Comparison of ENCODE assay signal across 10 cellular contexts in the genomic region with DNA sequence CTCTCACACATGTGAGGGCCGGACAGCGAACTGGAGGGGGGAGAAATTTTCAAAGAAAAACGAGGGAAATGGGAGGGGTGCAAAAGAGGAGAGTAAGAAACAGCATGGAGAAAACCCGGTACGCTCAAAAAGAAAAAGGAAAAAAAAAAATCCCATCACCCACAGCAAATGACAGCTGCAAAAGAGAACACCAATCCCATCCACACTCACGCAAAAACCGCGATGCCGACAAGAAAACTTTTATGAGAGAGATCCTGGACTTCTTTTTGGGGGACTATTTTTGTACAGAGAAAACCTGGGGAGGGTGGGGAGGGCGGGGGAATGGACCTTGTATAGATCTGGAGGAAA. TPM values are rescaled to one million over a fixed set of nuclear protein-coding genes. Genes with fewer than 3 reads are reported as not detected.
A peak's percentile ranks its signal among the peaks of the same experiment; 100 is the strongest.
DNase-seq lines count a peak whose midpoint lies in the region; ATAC-seq and TF ChIP-seq lines count a peak whose summit lies in the region.
"Had no signal": no experiment of that assay in that cellular context is flagged by ENCODE, and none has a peak within 500 bp of the region (broad histone marks: within the 10 kb centered on the region; RNA-seq: fewer than 3 reads in every experiment).

No MANE protein-coding gene starts in this region.

- no peak for ATAC-seq in esophagus mucosa
- ATAC-seq: gastroesophageal sphincter had no signal

- CTCF ChIA-PET in Caco-2 (lab: Charles Lee), result no interaction called here

- peaks cover 18% of the 10 kb centered on the region for H3K4me1 ChIP-seq in Caco-2
- H3K4me1 ChIP-seq in mesodermal cell (ENCODE audit: control insufficient read depth, insufficient read depth, low read length, poor library complexity, severe bottlenecking), result peaks cover 19% of the 10 kb centered on the region
- H3K4me1 ChIP-seq in tibial artery, result peaks cover 0 to 32% (median 21%) of the 10 kb centered on the region in 4 donors

- H3K36me3 ChIP-seq in Caco-2 (ENCODE audit: control insufficient read depth, insufficient read depth, low read length), result no peaks in the 10 kb centered on the region
- no peaks in the 10 kb centered on the region for H3K36me3 ChIP-seq in mesodermal cell (ENCODE audit: control insufficient read depth, insufficient read depth, low read length)
- no peaks in the 10 kb centered on the region for H3K36me3 ChIP-seq in tibial artery
- H3K36me3 ChIP-seq: gastroesophageal sphincter had no signal

- no TSS peak for BruUV-seq in Caco-2 (replicated peaks; lab: Mats Ljungman, UMichigan)

- H3K27ac Mint-ChIP-seq in Caco-2 (ENCODE audit: unreplicated experiment) (peak overlapping the region; percentile 82), IgD-negative memory B cell (peak overlapping the region; percentile 65 to 86 (median 76))

- H3K4me3 Mint-ChIP-seq in Caco-2 (ENCODE audit: unreplicated experiment) (no peak overlapping the region), IgD-negative memory B cell (peak overlapping the region in 1 of 4 donors; percentile 23)

- WGBS in mesodermal cell (ENCODE audit: insufficient coverage in 2 of 2), 2 experiments, result 0% methylated on average over 1 of the region's 10 CpGs

- H3K27me3 ChIP-seq in Caco-2 (replicated peaks; ENCODE audit: control insufficient read depth, insufficient read depth, low read length), result no peaks in the 10 kb centered on the region
- peaks cover 13 to 99% of the 10 kb centered on the region in 2 donors for H3K27me3 ChIP-seq in tibial artery

- H3K36me3 Mint-ChIP-seq in Caco-2 (ENCODE audit: insufficient read depth, unreplicated experiment) (peaks cover 7% of the 10 kb centered on the region), IgD-negative memory B cell (no peaks in the 10 kb centered on the region)

- H3K9me3 ChIP-seq in Caco-2, result no peaks in the 10 kb centered on the region
- no peaks in the 10 kb centered on the region for H3K9me3 ChIP-seq in mesodermal cell (ENCODE audit: control insufficient read depth, low read length)
- H3K9me3 ChIP-seq in tibial artery, result no peaks in the 10 kb centered on the region
- H3K9me3 ChIP-seq: gastroesophageal sphincter had no signal

- H3K4me3 ChIP-seq in Caco-2 (ENCODE audit: low read depth, low read length) (peak overlapping the region; percentile 78), mesodermal cell (ENCODE audit: extremely low read depth, insufficient read depth, low read length, poor library complexity, severe bottlenecking) (peak overlapping the region; percentile 49), tibial artery (no peak overlapping the region)

- POLR2A ChIA-PET in Caco-2 (lab: Charles Lee), result no interaction called here

- H3K27ac ChIP-seq in caudate nucleus (ENCODE audit: low read depth, low read length) (peak overlapping the region; percentile 94), mesodermal cell (ENCODE audit: low read depth, low read length, severe bottlenecking) (no peak overlapping the region), tibial artery (no peak overlapping the region)

- H3K27me3 Mint-ChIP-seq in Caco-2 (ENCODE audit: insufficient read depth, unreplicated experiment), result no peaks in the 10 kb centered on the region
- peaks cover 47% of the 10 kb centered on the region for H3K27me3 Mint-ChIP-seq in IgD-negative memory B cell

- intact Hi-C loops in Caco-2 (cut with micrococcal nuclease; ENCODE audit: unreplicated experiment), result loop anchor here (5.0 kb wide), 1 partner anchor 449 kb away; no protein-coding TSS in a partner anchor
- intact Hi-C loops in tibial artery (cut with DNase I; ENCODE audit: low total_unique reads), result loop anchor here (5.0 kb wide), 1 partner anchor 974 kb away; no protein-coding TSS in a partner anchor

- no peak for TF ChIP-seq CTCF in Caco-2 (IDR thresholded peaks at IDR 0.05; ENCODE audit: insufficient read depth in 1 of 2, low read depth in 1 of 2, low read length in 1 of 2, severe bottlenecking in 1 of 2, unreplicated experiment in 1 of 2)
- no peak for TF ChIP-seq CTCF in tibial artery (IDR thresholded peaks at IDR 0.05)

- DNase-seq in Caco-2 (no peak), caudate nucleus (lab: John Stamatoyannopoulos, UW) (no peak), 8988T (no peak), NCI-H1417 treated with DMSO at 0.1 percent for 48 hours (lab: John Stamatoyannopoulos, UW) (no peak), tibial artery (no peak)
- DNase-seq: NCI-H187 treated with DMSO at 0.1 percent for 48 hours had no signal

- H3K4me1 Mint-ChIP-seq in Caco-2 (ENCODE audit: low read depth, unreplicated experiment) (peaks cover 8% of the 10 kb centered on the region), IgD-negative memory B cell (peaks cover 6 to 11% (median 10%) of the 10 kb centered on the region in 3 donors)

- H3K9me3 Mint-ChIP-seq in Caco-2 (ENCODE audit: unreplicated experiment), result no peaks in the 10 kb centered on the region
- peaks cover 0 to 10% (median 6%) of the 10 kb centered on the region in 3 donors for H3K9me3 Mint-ChIP-seq in IgD-negative memory B cell

RNA-seq across cellular contexts. Expression of a gene that starts 1.5 kb away (rescaled TPM):
- 33.4 and 34.1 TPM in 2 replicates for total RNA-seq in Caco-2 (2022)
- not detected for polyA plus RNA-seq in IgD-negative memory B cell
- polyA plus RNA-seq in mesodermal cell (2013, experiment 1 of 2), result 8.7 TPM
- 6.8 TPM for polyA plus RNA-seq in mesodermal cell (2013, experiment 2 of 2)
- total RNA-seq in esophagus mucosa, result 16.0 TPM

Comparison
In these comparisons a context has a peak if more than half of its experiments do, and no peak if none do; other contexts are left out.
1. H3K4me3 ChIP-seq: peak in Caco-2 (single experiment) and mesodermal cell (single experiment); none in tibial artery (0 of 2).